Comparison of ENCODE assay signal across 19 cellular contexts in the genomic region with DNA sequence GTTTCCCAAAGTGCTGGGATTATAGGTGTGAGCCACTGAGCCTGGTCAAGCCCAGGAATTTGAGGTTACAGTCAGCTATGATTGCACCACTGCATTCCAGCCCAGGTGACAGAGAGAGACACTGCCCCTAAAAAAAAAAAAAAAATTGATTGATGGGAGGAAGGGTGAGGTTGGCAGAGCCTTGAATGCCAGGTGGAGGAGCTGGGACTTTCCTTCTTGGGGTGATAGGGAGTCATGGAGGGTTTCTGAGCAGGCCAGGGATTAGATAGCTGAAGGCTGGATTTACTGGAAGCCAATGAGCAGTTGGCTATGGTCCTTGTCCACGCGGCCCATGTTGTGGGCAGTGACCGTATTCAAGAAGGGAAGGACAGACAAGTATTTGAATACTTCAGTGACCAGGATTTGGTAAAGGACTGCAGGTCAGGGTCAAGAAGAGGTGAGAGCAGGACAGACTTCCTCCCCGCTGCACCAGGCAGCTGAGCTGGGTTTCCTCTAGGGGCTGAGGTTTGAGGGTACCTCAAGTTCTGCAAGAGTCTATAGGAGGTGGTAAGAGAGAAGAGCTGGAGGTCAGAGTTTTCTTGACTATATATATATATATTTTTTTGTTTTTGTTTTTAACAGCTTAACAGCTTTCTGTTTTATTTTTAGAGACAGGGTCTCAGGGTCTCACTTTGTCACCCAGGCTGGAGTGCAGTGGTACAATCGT. TPM values are rescaled to one million over a fixed set of nuclear protein-coding genes. Genes with fewer than 3 reads are reported as not detected.
DNase-seq lines count a peak whose midpoint lies in the region; ATAC-seq and TF ChIP-seq lines count a peak whose summit lies in the region.
"Had no signal": no experiment of that assay in that cellular context is flagged by ENCODE, and none has a peak within 500 bp of the region (broad histone marks: within the 10 kb centered on the region; RNA-seq: fewer than 3 reads in every experiment).

No MANE protein-coding gene starts in this region.

- TF ChIP-seq CTCF in CD14-positive monocyte (IDR thresholded peaks at IDR 0.05) (no peak), Calu3 (IDR thresholded peaks at IDR 0.05; ENCODE audit: unreplicated experiment) (no peak)

- no peaks in the 10 kb centered on the region for H3K36me3 ChIP-seq in Karpas-422 (ENCODE audit: insufficient read depth, low read length)

- no peaks in the 10 kb centered on the region for H3K9me2 ChIP-seq in Karpas-422 (replicated peaks; ENCODE audit: insufficient read depth, low read length)

- peaks cover 75 to 100% of the 10 kb centered on the region in 2 donors for H3K36me3 Mint-ChIP-seq in CD14-positive monocyte
- H3K36me3 Mint-ChIP-seq in Calu3 (ENCODE audit: insufficient read depth, unreplicated experiment) = peaks cover 70% of the 10 kb centered on the region
- peaks cover 2% of the 10 kb centered on the region for H3K36me3 Mint-ChIP-seq in T-helper 17 cell (ENCODE audit: low read depth)
- H3K36me3 Mint-ChIP-seq in naive B cell = peaks cover under 1 to 3% of the 10 kb centered on the region in 2 donors

- DNase-seq in CD14-positive monocyte (ENCODE audit: low spot score) (no peak), Calu3 (no peak), T-helper 17 cell (no peak), naive B cell (no peak), cerebellar cortex (ENCODE audit: low spot score) (no peak), Karpas-422 (no peak), NOMO-1 (lab: John Stamatoyannopoulos, UW; ENCODE audit: unreplicated experiment in 2 of 2) (no peak)
- DNase-seq: dorsolateral prefrontal cortex, erythroblast, gastrocnemius medialis, GOT3, KG1, left ventricle myocardium inferior, NCI-H2171, sigmoid colon, testis had no signal

- peak; percentile 25 for ATAC-seq in T-helper 17 cell
- peak in 1 of 2 donors; percentile 25 for ATAC-seq in naive B cell (ENCODE audit: low read depth in 2 of 2)
- ATAC-seq: gastrocnemius medialis, SK-N-SH treated with all-trans-retinoic acid at 6 μM for 48 hours had no signal

- H3K9me3 Mint-ChIP-seq in CD14-positive monocyte (peaks cover 0 to 2% (median 0%) of the 10 kb centered on the region in 7 donors), Calu3 (ENCODE audit: low read depth, unreplicated experiment) (no peaks in the 10 kb centered on the region), naive B cell (no peaks in the 10 kb centered on the region)

- no peaks in the 10 kb centered on the region for H3K27me3 ChIP-seq in Karpas-422 (ENCODE audit: low read length)
- H3K27me3 ChIP-seq: dorsolateral prefrontal cortex, gastrocnemius medialis, testis had no signal

- intact Hi-C loops in CD14-positive monocyte (cut with micrococcal nuclease) = no loop called here
- intact Hi-C loops in Calu3 (cut with micrococcal nuclease; ENCODE audit: unreplicated experiment) = no loop called here

- H3K4me2 ChIP-seq in Karpas-422 (ENCODE audit: low read depth, low read length, poor library complexity, severe bottlenecking) = no peak overlapping the region

- no peaks in the 10 kb centered on the region for H3K79me2 ChIP-seq in Karpas-422 (ENCODE audit: low read length)

- BruUV-seq in Calu3 (replicated peaks; lab: Mats Ljungman, UMichigan) = no TSS peak

- peaks cover 17% of the 10 kb centered on the region for H3K4me1 Mint-ChIP-seq in CD14-positive monocyte
- peaks cover 1% of the 10 kb centered on the region for H3K4me1 Mint-ChIP-seq in Calu3 (ENCODE audit: low read depth, unreplicated experiment)
- peaks cover 9% of the 10 kb centered on the region for H3K4me1 Mint-ChIP-seq in T-helper 17 cell
- peaks cover 7 to 15% (median 10%) of the 10 kb centered on the region in 3 donors for H3K4me1 Mint-ChIP-seq in naive B cell

- H3K27ac Mint-ChIP-seq in CD14-positive monocyte (peak overlapping the region in 4 of 7 donors; percentile 23 to 74 (median 36)), Calu3 (ENCODE audit: unreplicated experiment) (peak overlapping the region; percentile 7), T-helper 17 cell (no peak overlapping the region), naive B cell (peak overlapping the region in 5 of 6 donors; percentile 16 to 84 (median 72))

- no peaks in the 10 kb centered on the region for H3K9me3 ChIP-seq in T-helper 17 cell (ENCODE audit: control insufficient read depth, low read length, poor library complexity, severe bottlenecking)
- no peaks in the 10 kb centered on the region for H3K9me3 ChIP-seq in Karpas-422 (ENCODE audit: low read length)
- H3K9me3 ChIP-seq: gastrocnemius medialis, left ventricle myocardium inferior, sigmoid colon, testis had no signal

- CTCF ChIA-PET in Calu3 (lab: Charles Lee) = interaction anchor here (1.0 kb wide), 1 partner anchor 9 kb away, joined by 3 read pairs; a partner anchor contains a TSS

- no peaks in the 10 kb centered on the region for H4K20me1 ChIP-seq in Karpas-422 (ENCODE audit: insufficient read depth, low read depth, low read length)

- H3K27me3 Mint-ChIP-seq in CD14-positive monocyte (ENCODE audit: low read depth in 3 of 3) (peaks cover 0 to 2% (median 1%) of the 10 kb centered on the region in 3 donors), Calu3 (ENCODE audit: unreplicated experiment) (no peaks in the 10 kb centered on the region), T-helper 17 cell (no peaks in the 10 kb centered on the region), naive B cell (no peaks in the 10 kb centered on the region)

- H2AFZ ChIP-seq in Karpas-422 (ENCODE audit: low read length) = no peak overlapping the region

- H3K4me1 ChIP-seq in Karpas-422 (ENCODE audit: low read length) = no peaks in the 10 kb centered on the region
- H3K4me1 ChIP-seq: gastrocnemius medialis, sigmoid colon, testis had no signal

- no peak overlapping the region for H3K9ac ChIP-seq in Karpas-422 (ENCODE audit: low read length)

- H3K4me3 ChIP-seq in Karpas-422 (ENCODE audit: low read length) = no peak overlapping the region
- H3K4me3 ChIP-seq: dorsolateral prefrontal cortex, gastrocnemius medialis, left ventricle myocardium inferior, sigmoid colon, testis had no signal

- no peak overlapping the region for H3K27ac ChIP-seq in Karpas-422 (ENCODE audit: low read length)
- H3K27ac ChIP-seq: dorsolateral prefrontal cortex, gastrocnemius medialis, left ventricle myocardium inferior, sigmoid colon, testis, VCaP had no signal

- peak overlapping the region in 1 of 2 donors; percentile 38 for H3K4me3 Mint-ChIP-seq in CD14-positive monocyte
- no peak overlapping the region for H3K4me3 Mint-ChIP-seq in Calu3 (ENCODE audit: low read depth, unreplicated experiment)
- no peak overlapping the region for H3K4me3 Mint-ChIP-seq in T-helper 17 cell
- peak overlapping the region in 3 of 8 donors; percentile 31 to 58 (median 55) for H3K4me3 Mint-ChIP-seq in naive B cell

RNA-seq across cellular contexts. Expression of a gene that starts 6.9 kb away (rescaled TPM):
- polyA plus RNA-seq in CD14-positive monocyte (10 to 100 TPM in 1 of 2 donors, 1 to 10 TPM in 1; 5.5 to 17.3 TPM), naive B cell (ENCODE audit: low read depth in 6 of 6) (not detected)
- total RNA-seq in Calu3 (2022) (1.6 and 1.7 TPM in 2 replicates), T-helper 17 cell (1 to 10 TPM in 1 of 2 donors, under 1 TPM in 1; 0.94 to 1.6 TPM)
- total RNA-seq in Karpas-422 (2014; rRNA removed; shearing (Covaris generic); ENCODE audit: low replicate concordance) = not detected in 2 replicates
- total RNA-seq: gastrocnemius medialis, osteocyte, sigmoid colon had no signal

RNA-seq across cellular contexts. Expression of a gene that starts 9.0 kb away (rescaled TPM):
- polyA plus RNA-seq in CD14-positive monocyte (10 to 100 TPM; 21.6 to 40.8 TPM), naive B cell (ENCODE audit: low read depth in 6 of 6) (1 to 10 TPM in 5 of 6 donors, not detected in 1; 2.5 to 4.9 (median 3.8) TPM)
- total RNA-seq in Calu3 (2022) (91.0 and 147 TPM in 2 replicates), T-helper 17 cell (10 to 100 TPM; 18.7 to 28.1 TPM)
- total RNA-seq in Karpas-422 (2014; rRNA removed; shearing (Covaris generic); ENCODE audit: low replicate concordance) = 1.8 and 5.1 TPM in 2 replicates

RNA-seq across cellular contexts. Expression of a gene that starts 9.9 kb away (rescaled TPM):
- under 1 TPM in 1 of 2 donors, not detected in 1; 0.21 TPM for polyA plus RNA-seq in CD14-positive monocyte
- total RNA-seq in Calu3 (2022) = 0.61 and 1.3 TPM in 2 replicates
- under 1 TPM; 0.10 to 0.25 TPM for total RNA-seq in T-helper 17 cell
- polyA plus RNA-seq in naive B cell (ENCODE audit: low read depth in 6 of 6) = not detected
- total RNA-seq in Karpas-422 (2014; rRNA removed; shearing (Covaris generic); ENCODE audit: low replicate concordance) = 4.5 and 9.1 TPM in 2 replicates
- total RNA-seq: gastrocnemius medialis had no signal

RNA-seq across cellular contexts. Expression of a gene that starts 27.9 kb away (rescaled TPM):
- polyA plus RNA-seq in CD14-positive monocyte = 10 to 100 TPM; 20.4 to 22.7 TPM
- total RNA-seq in Calu3 (2022) = 59.2 and 60.4 TPM in 2 replicates
- 10 to 100 TPM; 33.8 to 44.2 TPM for total RNA-seq in T-helper 17 cell
- polyA plus RNA-seq in naive B cell (ENCODE audit: low read depth in 6 of 6) = 10 to 100 TPM; 23.7 to 34.3 (median 27.4) TPM
- 78.6 and 136 TPM in 2 replicates for total RNA-seq in Karpas-422 (2014; rRNA removed; shearing (Covaris generic); ENCODE audit: low replicate concordance)

RNA-seq across cellular contexts. Expression of a gene that starts 29.7 kb away (rescaled TPM):
- polyA plus RNA-seq in CD14-positive monocyte (10 to 100 TPM in 1 of 2 donors, 1 to 10 TPM in 1; 9.4 to 11.7 TPM), naive B cell (ENCODE audit: low read depth in 6 of 6) (under 1 TPM in 2 of 6 donors, not detected in 4; 0.73 to 0.86 TPM)
- total RNA-seq in Calu3 (2022) (4.6 and 7.0 TPM in 2 replicates), T-helper 17 cell (1 to 10 TPM; 1.1 to 2.4 TPM)
- total RNA-seq in Karpas-422 (2014; rRNA removed; shearing (Covaris generic); ENCODE audit: low replicate concordance) = 5.3 and 7.1 TPM in 2 replicates
